Comparison of ENCODE assay signal across 1 cellular context in genomic region chr7:123944395-123944794, GRCh38.
TF ChIP-seq lines count a peak whose summit lies in the region.

No MANE protein-coding gene starts in this region.

TF ChIP-seq in GM23338, 12 proteins besides CTCF, POLR2A, EP300 and RAD21 (continued from another document):
- TF ChIP-seq ZNF462 (CRISPR knock-in tag; IDR thresholded peaks at IDR 0.05) (no peak), ETS1 (IDR thresholded peaks at IDR 0.05) (no peak)
